In genomic region chr10:121598261-121599249, GRCh38 we compare ENCODE assay signal across 8 cellular contexts. TPM values are rescaled to one million over a fixed set of nuclear protein-coding genes. Genes with fewer than 3 reads are reported as not detected.
DNase-seq lines count a peak whose midpoint lies in the region; ATAC-seq, FAIRE-seq and TF ChIP-seq lines count a peak whose summit lies in the region.

TSS of gene FGFR2 (minus strand) at chr10:121598444. CDS start at chr10:121593817, 4,627 bp downstream.

- no peak within 1 kb of the TSS for H3K27ac Mint-ChIP-seq in activated naive CD8-positive, alpha-beta T cell treated with anti-CD3 and anti-CD28 coated beads, Interleukin-2, amount 10 ng/mL, durations not matched to agents 7 days and 5 days

- peak; percentile 65 for ATAC-seq in activated naive CD8-positive, alpha-beta T cell treated with anti-CD3 and anti-CD28 coated beads, Interleukin-2, amount 10 ng/mL, durations not matched to agents 7 days and 5 days (ENCODE audit: low read depth)
- ATAC-seq in Right ventricle myocardium inferior (peak; percentile 98), HG03439 (IDR thresholded peaks at IDR 0.05; ENCODE audit: unreplicated experiment) (no peak)

- TF ChIP-seq POLR2A in H54 (IDR thresholded peaks at IDR 0.05; ENCODE audit: low read depth, low read length) = peak; percentile 25

- no peaks in the 10 kb centered on the region for H3K9me3 Mint-ChIP-seq in activated naive CD8-positive, alpha-beta T cell treated with anti-CD3 and anti-CD28 coated beads, Interleukin-2, amount 10 ng/mL, durations not matched to agents 7 days and 5 days

- POLR2A ChIA-PET in activated naive CD8-positive, alpha-beta T cell treated with anti-CD3 and anti-CD28 coated beads, Interleukin-2, amount 10 ng/mL, durations not matched to agents 7 days and 5 days (lab: Charles Lee) = no interaction called here

- H3K4me3 Mint-ChIP-seq in activated naive CD8-positive, alpha-beta T cell treated with anti-CD3 and anti-CD28 coated beads, Interleukin-2, amount 10 ng/mL, durations not matched to agents 7 days and 5 days = peak within 1 kb of the TSS; percentile 22

- H3K4me1 Mint-ChIP-seq in activated naive CD8-positive, alpha-beta T cell treated with anti-CD3 and anti-CD28 coated beads, Interleukin-2, amount 10 ng/mL, durations not matched to agents 7 days and 5 days = peaks cover 4% of the 10 kb centered on the region

- H3K27me3 Mint-ChIP-seq in activated naive CD8-positive, alpha-beta T cell treated with anti-CD3 and anti-CD28 coated beads, Interleukin-2, amount 10 ng/mL, durations not matched to agents 7 days and 5 days = peaks cover 51% of the 10 kb centered on the region

- no peak for FAIRE-seq in H54 (lab: Jason Lieb, UNC)

- H3K36me3 Mint-ChIP-seq in activated naive CD8-positive, alpha-beta T cell treated with anti-CD3 and anti-CD28 coated beads, Interleukin-2, amount 10 ng/mL, durations not matched to agents 7 days and 5 days = no peaks in the 10 kb centered on the region

- intact Hi-C loops in Right ventricle myocardium inferior (cut with DNase I) = no loop called here

- DNase-seq in NCI-H1436 (lab: John Stamatoyannopoulos, UW) = peak; percentile 22
- no peak for DNase-seq in NCI-H1436 treated with DMSO at 0.1 percent for 48 hours (lab: John Stamatoyannopoulos, UW)
- peak; percentile 69 for DNase-seq in H54 (ENCODE audit: insufficient read length, low spot score)
- peak; percentile 60 for DNase-seq in NCI-H128 (lab: John Stamatoyannopoulos, UW; ENCODE audit: unreplicated experiment)
- DNase-seq in activated naive CD8-positive, alpha-beta T cell treated with anti-CD3 and anti-CD28 coated beads, Interleukin-2, amount 10 ng/mL, durations not matched to agents 7 days and 5 days = peak; percentile 65
- DNase-seq in Right ventricle myocardium inferior (ENCODE audit: missing footprints) = peak; percentile 86
- DNase-seq in nucleus accumbens (lab: John Stamatoyannopoulos, UW) = peak in 52 of 56 donors; percentile 20 to 89 (median 71)

RNA-seq across cellular contexts. Expression of gene FGFR2, which starts in this region (rescaled TPM):
- 1 to 10 TPM in 1 of 2 experiments, under 1 TPM in 1; 0.89 to 1.1 TPM for total RNA-seq in activated naive CD8-positive, alpha-beta T cell treated with anti-CD3 and anti-CD28 coated beads, Interleukin-2, amount 10 ng/mL, durations not matched to agents 7 days and 5 days
- 0.70 TPM for total RNA-seq in Right ventricle myocardium inferior

Comparison
In these comparisons a context has a peak if more than half of its experiments do, and no peak if none do; other contexts are left out.
1. Peak in DNase-seq and ATAC-seq in Right ventricle myocardium inferior; RNA of the gene not detected or under 1 TPM.